ENCODE assay signal across 8 cellular contexts in the genomic region with DNA sequence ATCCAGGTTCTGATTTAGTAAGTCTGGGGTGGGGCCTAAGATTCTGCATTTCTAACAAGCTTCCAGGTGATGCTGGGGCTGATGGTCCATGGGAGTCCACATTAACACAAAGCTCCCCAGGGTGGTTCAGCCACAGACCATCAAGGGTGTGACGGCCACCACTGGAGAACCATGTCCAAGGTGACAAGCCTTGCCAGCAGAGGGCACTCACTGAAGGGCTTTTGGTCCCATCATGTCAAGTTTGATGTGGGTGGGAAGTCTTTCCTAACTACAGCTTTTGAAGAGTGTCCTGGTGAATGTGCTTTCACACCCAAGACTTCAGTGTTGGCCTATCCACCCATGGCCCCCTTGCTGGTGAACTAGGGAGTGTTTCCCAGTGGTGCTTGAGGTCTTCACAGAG.
A peak's percentile ranks its signal among the peaks of the same experiment; 100 is the strongest.
DNase-seq lines count a peak whose midpoint lies in the region; ATAC-seq and TF ChIP-seq lines count a peak whose summit lies in the region.

No MANE protein-coding gene starts in this region.

- H3K9me3 ChIP-seq in mucosa of descending colon = no peaks in the 10 kb centered on the region

- in situ Hi-C loops in ACHN (cut with HindIII; ENCODE audit: low pct_ligation_motif_present, low pct_unique_long_range_greater_than_20kb, low sequenced_read_pairs) = no loop called here
- in situ Hi-C loops in SK-MEL-5 (cut with HindIII; ENCODE audit: low pct_unique_long_range_greater_than_20kb, low sequenced_read_pairs) = no loop called here

- intact Hi-C loops in mucosa of descending colon (cut with DNase I, micrococcal nuclease) = no loop called here

- H3K36me3 ChIP-seq in mucosa of descending colon (ENCODE audit: low read depth) = no peaks in the 10 kb centered on the region

- ATAC-seq in mucosa of descending colon (no peak), GM18498 (IDR thresholded peaks at IDR 0.05; ENCODE audit: unreplicated experiment) (no peak), HG02642 (IDR thresholded peaks at IDR 0.05; ENCODE audit: poor library complexity, unreplicated experiment) (no peak), HG03039 (IDR thresholded peaks at IDR 0.05; ENCODE audit: unreplicated experiment) (no peak)

- H3K4me3 ChIP-seq in GM12875 (ENCODE audit: low read depth, low read length) = no peak overlapping the region
- no peak overlapping the region for H3K4me3 ChIP-seq in mucosa of descending colon

- no peaks in the 10 kb centered on the region for H3K4me1 ChIP-seq in mucosa of descending colon (ENCODE audit: low read depth)

- TF ChIP-seq CTCF in GM12875 (IDR thresholded peaks at IDR 0.05; ENCODE audit: borderline replicate concordance, insufficient read depth, low read depth, low read length) = peak; percentile 60; the same call in 1 of the 2 replicates
- no peak for TF ChIP-seq CTCF in mucosa of descending colon (IDR thresholded peaks at IDR 0.05)

- peak; percentile 44 for DNase-seq in ACHN
- DNase-seq in SK-MEL-5 (ENCODE audit: low read depth, low spot score) = peak; percentile 68
- peak; percentile 38 for DNase-seq in amniotic epithelial cell (ENCODE audit: low read depth)
- peak in 2 of 3 donors; percentile 37 to 43 for DNase-seq in mucosa of descending colon
